In genomic region chr7:90147079-90147960, GRCh38 we compare ENCODE assay signal across 8 cellular contexts. TPM values are rescaled to one million over a fixed set of nuclear protein-coding genes. Genes with fewer than 3 reads are reported as not detected.
DNase-seq lines count a peak whose midpoint lies in the region; ATAC-seq and TF ChIP-seq lines count a peak whose summit lies in the region.
"Not testable (repeated sequence)": the region's sequence is repeated elsewhere in the genome, so short reads cannot be mapped to it uniquely, and the experiment has no call there.
"Had no signal": no experiment of that assay in that cellular context is flagged by ENCODE, and none has a peak within 500 bp of the region (broad histone marks: within the 10 kb centered on the region; RNA-seq: fewer than 3 reads in every experiment).

No MANE protein-coding gene starts in this region.

- DNase-seq in G401 (ENCODE audit: low spot score) (peak; percentile 77), NCI-H524 (lab: John Stamatoyannopoulos, UW) (peak; percentile 47 to 80)
- DNase-seq in RWPE2 (ENCODE audit: low spot score); foreskin keratinocyte; lower lobe of right lung: not testable (repeated sequence)

- not testable (repeated sequence) for H3K36me3 Mint-ChIP-seq in stimulated activated memory B cell treated with anti-CD40 and anti-IgM and Interleukin-4, amounts not matched to agents 10 μg/mL and 1 μg/mL and 100 μg/mL, for 72 hours

- H3K27me3 ChIP-seq in RWPE2 (ENCODE audit: insufficient read depth, poor library complexity, severe bottlenecking); foreskin keratinocyte; lower lobe of right lung (ENCODE audit: low read depth): not testable (repeated sequence)

- not testable (repeated sequence) for H3K4me1 ChIP-seq in RWPE2 (ENCODE audit: insufficient read depth, poor library complexity, severe bottlenecking); foreskin keratinocyte; lower lobe of right lung

- in situ Hi-C loops in G401 (cut with HindIII; ENCODE audit: low sequenced_read_pairs): not testable (repeated sequence)

- not testable (repeated sequence) for H3K36me3 ChIP-seq in RWPE2 (ENCODE audit: low read depth); lower lobe of right lung

- TF ChIP-seq CTCF in RWPE2 (IDR thresholded peaks at IDR 0.05; ENCODE audit: poor library complexity, severe bottlenecking); foreskin keratinocyte (conservative IDR thresholded peaks at IDR 0.05); lower lobe of right lung (IDR thresholded peaks at IDR 0.05): not testable (repeated sequence)

- H3K9me3 Mint-ChIP-seq in stimulated activated memory B cell treated with anti-CD40 and anti-IgM and Interleukin-4, amounts not matched to agents 10 μg/mL and 1 μg/mL and 100 μg/mL, for 72 hours: not testable (repeated sequence)

- ATAC-seq in RWPE2 (ENCODE audit: low read depth) (peak; percentile 48; the same call in 1 of the 3 replicates), foreskin keratinocyte (peak; percentile 57), lower lobe of right lung (peak; percentile 32 to 37)
- ATAC-seq in stimulated activated memory B cell treated with anti-CD40 and anti-IgM and Interleukin-4, amounts not matched to agents 10 μg/mL and 1 μg/mL and 100 μg/mL, for 72 hours: peak; percentile 49

- H3K27me3 Mint-ChIP-seq in stimulated activated memory B cell treated with anti-CD40 and anti-IgM and Interleukin-4, amounts not matched to agents 10 μg/mL and 1 μg/mL and 100 μg/mL, for 72 hours: not testable (repeated sequence)

- H3K27ac ChIP-seq in RWPE2 (ENCODE audit: poor library complexity, severe bottlenecking); foreskin keratinocyte; lower lobe of right lung: not testable (repeated sequence)

- intact Hi-C loops in lower lobe of right lung (cut with DNase I): not testable (repeated sequence)

- not testable (repeated sequence) for H3K4me1 Mint-ChIP-seq in stimulated activated memory B cell treated with anti-CD40 and anti-IgM and Interleukin-4, amounts not matched to agents 10 μg/mL and 1 μg/mL and 100 μg/mL, for 72 hours

- not testable (repeated sequence) for H3K27ac Mint-ChIP-seq in stimulated activated memory B cell treated with anti-CD40 and anti-IgM and Interleukin-4, amounts not matched to agents 10 μg/mL and 1 μg/mL and 100 μg/mL, for 72 hours

- H3K4me3 Mint-ChIP-seq in stimulated activated memory B cell treated with anti-CD40 and anti-IgM and Interleukin-4, amounts not matched to agents 10 μg/mL and 1 μg/mL and 100 μg/mL, for 72 hours: not testable (repeated sequence)

- H3K9me3 ChIP-seq in RWPE2 (ENCODE audit: severe bottlenecking); lower lobe of right lung: not testable (repeated sequence)

- not testable (repeated sequence) for H3K4me3 ChIP-seq in RWPE2 (ENCODE audit: severe bottlenecking); lower lobe of right lung

RNA-seq across cellular contexts. Expression of gene STEAP1, which starts 6.9 kb away (rescaled TPM):
- not detected in 2 replicates for total RNA-seq in G401 (2014; rRNA removed; shearing (Covaris generic))
- total RNA-seq in foreskin keratinocyte (18.6 and 23.4 TPM in 2 replicates), lower lobe of right lung (8.2 TPM)
- 18.1 and 21.2 TPM in 2 replicates for polyA plus RNA-seq in foreskin keratinocyte
- total RNA-seq: CD4-positive, CD25-positive, alpha-beta regulatory T cell; CD8-positive, alpha-beta memory T cell had no signal
- polyA plus RNA-seq: CD4-positive, CD25-positive, alpha-beta regulatory T cell; CD8-positive, alpha-beta memory T cell had no signal
